Comparison of ENCODE assay signal across 12 cellular contexts in the genomic region with DNA sequence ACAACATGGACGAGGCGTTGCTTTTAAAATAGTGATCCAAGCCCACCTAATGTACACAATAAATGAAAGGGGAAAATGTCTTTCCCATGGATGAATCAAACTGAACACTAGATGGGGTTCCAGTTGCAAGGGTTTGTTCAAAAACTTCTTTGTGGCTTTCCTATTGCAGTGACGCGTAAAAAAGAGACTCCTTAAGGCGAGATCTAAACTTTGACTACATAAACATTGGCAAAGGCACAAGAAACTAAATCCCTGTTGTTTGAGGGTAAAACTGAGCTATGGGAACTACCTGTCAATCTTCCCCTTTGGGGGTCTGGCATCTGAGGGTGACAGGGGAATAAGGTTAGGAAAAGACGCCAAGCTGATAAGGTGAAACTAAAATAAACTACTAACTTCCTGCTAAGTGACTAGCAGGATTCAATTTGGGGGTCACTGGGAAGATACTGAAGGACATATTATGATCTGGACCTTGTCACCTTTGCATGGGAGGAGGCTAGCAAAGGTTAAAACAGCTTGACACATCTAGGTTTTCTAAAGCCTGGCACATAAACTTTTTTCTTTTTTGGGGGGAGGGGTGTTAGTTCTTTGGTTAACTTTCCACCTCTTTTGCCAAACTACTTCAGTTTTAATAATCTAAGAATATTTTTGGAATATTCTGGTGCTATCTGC. TPM values are rescaled to one million over a fixed set of nuclear protein-coding genes. Genes with fewer than 3 reads are reported as not detected.
DNase-seq lines count a peak whose midpoint lies in the region; ATAC-seq, FAIRE-seq and TF ChIP-seq lines count a peak whose summit lies in the region.
"Had no signal": no experiment of that assay in that cellular context is flagged by ENCODE, and none has a peak within 500 bp of the region (broad histone marks: within the 10 kb centered on the region; RNA-seq: fewer than 3 reads in every experiment).

No MANE protein-coding gene starts in this region.

- no peaks in the 10 kb centered on the region for H3K9me3 ChIP-seq in pancreas

- TF ChIP-seq CTCF in astrocyte of the cerebellum (IDR thresholded peaks at IDR 0.05; ENCODE audit: low read depth, low read length, missing control alignments) (peak; percentile 60), pancreas (IDR thresholded peaks at IDR 0.05) (no peak)

- DNase-seq in NCI-H82 (lab: John Stamatoyannopoulos, UW), result peak; percentile 33
- DNase-seq in NCI-H82 treated with DMSO at 0.1 percent for 48 hours (lab: John Stamatoyannopoulos, UW; ENCODE audit: unreplicated experiment), result no peak
- peak; percentile 42 for DNase-seq in astrocyte of the cerebellum (ENCODE audit: low read depth)
- DNase-seq in kidney glomerular epithelial cell (lab: John Stamatoyannopoulos, UW), result peak; percentile 33
- no peak for DNase-seq in pancreas
- no peak for DNase-seq in iPS-NIHi11 (ENCODE audit: low spot score)
- DNase-seq: activated CD8-positive, alpha-beta memory T cell treated with anti-CD3 and anti-CD28 coated beads for 24 hours; NCI-H1694 treated with DMSO at 0.1 percent for 48 hours had no signal

- no peaks in the 10 kb centered on the region for H3K4me1 ChIP-seq in urinary bladder (ENCODE audit: insufficient read depth)
- peaks cover 0 to 8% (median 3%) of the 10 kb centered on the region in 3 donors for H3K4me1 ChIP-seq in pancreas

- WGBS in urinary bladder, result 18% methylated on average over 6 of the region's 6 CpGs
- WGBS in pancreas, 2 donors, result 55 to 56% methylated on average over 6 of the region's 6 CpGs

- no peak for FAIRE-seq in pancreas (lab: Jason Lieb, UNC)
- FAIRE-seq: GM12891 had no signal

- H3K27ac ChIP-seq in urinary bladder (ENCODE audit: low read depth) (peak overlapping the region; percentile 38), pancreas (no peak overlapping the region)
- H3K27ac ChIP-seq: SK-N-MC had no signal

- H3K27me3 ChIP-seq in pancreas, result peaks cover 0 to 20% (median 10%) of the 10 kb centered on the region in 4 donors

- intact Hi-C loops in pancreas (cut with DNase I), result no loop called here

- no peak overlapping the region for H3K4me3 ChIP-seq in astrocyte of the cerebellum (ENCODE audit: low read depth, low read length)
- peak overlapping the region; percentile 5 for H3K4me3 ChIP-seq in urinary bladder (ENCODE audit: low read depth, low read length)
- H3K4me3 ChIP-seq in pancreas, result no peak overlapping the region
- H3K4me3 ChIP-seq: SK-N-MC had no signal

- H3K36me3 ChIP-seq in urinary bladder (ENCODE audit: insufficient read depth) (no peaks in the 10 kb centered on the region), pancreas (no peaks in the 10 kb centered on the region)

- ATAC-seq in pancreas (no peak), HG03175 (IDR thresholded peaks at IDR 0.05; ENCODE audit: unreplicated experiment) (no peak)

- in situ Hi-C loops in astrocyte of the cerebellum (cut with HindIII; ENCODE audit: low sequenced_read_pairs), result no loop called here

RNA-seq across cellular contexts. Expression of gene SALL1, which starts 4.7 kb away (rescaled TPM):
- total RNA-seq in urinary bladder (1.0 TPM), pancreas (1 to 10 TPM in 2 of 6 donors, under 1 TPM in 4; 0.39 to 1.1 (median 0.62) TPM)
- polyA plus RNA-seq in urinary bladder (4.1 TPM), pancreas (1 to 10 TPM in 1 of 2 donors, under 1 TPM in 1; 0.61 to 2.0 TPM)

Comparison
In these comparisons a context has a peak if more than half of its experiments do, and no peak if none do; other contexts are left out.
1. DNase-seq: peak in NCI-H82 (single experiment), astrocyte of the cerebellum (single experiment) and kidney glomerular epithelial cell (single experiment); none in NCI-H82 treated with DMSO at 0.1 percent for 48 hours (single experiment), pancreas (0 of 6) and iPS-NIHi11 (single experiment).